Comparison of ENCODE assay signal across 8 cellular contexts in genomic region chr14:70907172-70907995, GRCh38. TPM values are rescaled to one million over a fixed set of nuclear protein-coding genes. Genes with fewer than 3 reads are reported as not detected.
DNase-seq lines count a peak whose midpoint lies in the region; ATAC-seq and TF ChIP-seq lines count a peak whose summit lies in the region.

Gene PCNX1, plus strand, starts transcription at chr14:70907459. Its CDS starts 392 bp downstream, at chr14:70907851.

- peak; percentile 84 for ATAC-seq in GM19467 (IDR thresholded peaks at IDR 0.05; ENCODE audit: unreplicated experiment)
- peak; percentile 82 for ATAC-seq in activated CD8-positive, alpha-beta memory T cell treated with anti-CD3 and anti-CD28 coated beads, Interleukin-2, amount 10 ng/mL, durations not matched to agents 7 days and 5 days

- H3K9me3 ChIP-seq in NT2/D1 (ENCODE audit: insufficient read depth, low read length) (no peaks in the 10 kb centered on the region), endodermal cell (ENCODE audit: control insufficient read depth, low read length) (no peaks in the 10 kb centered on the region), mesodermal cell (ENCODE audit: control insufficient read depth, low read length) (no peaks in the 10 kb centered on the region)

- H3K36me3 ChIP-seq in NT2/D1 (ENCODE audit: insufficient read depth, insufficient read length, low read length) (no peaks in the 10 kb centered on the region), endodermal cell (ENCODE audit: control insufficient read depth, insufficient read depth, low read length) (no peaks in the 10 kb centered on the region), mesodermal cell (ENCODE audit: control insufficient read depth, insufficient read depth, low read length) (peaks cover 7% of the 10 kb centered on the region)

- peak within 1 kb of the TSS; percentile 68 for H3K27ac ChIP-seq in endodermal cell (ENCODE audit: low read depth, low read length)
- peak within 1 kb of the TSS; percentile 80 for H3K27ac ChIP-seq in mesodermal cell (ENCODE audit: low read depth, low read length, severe bottlenecking)

- 0 to 1% methylated on average over 20 to 101 of the region's 101 CpGs for WGBS in endodermal cell (ENCODE audit: insufficient coverage in 1 of 2, insufficient read length in 1 of 2), 2 experiments
- 0% methylated on average over 56 to 80 of the region's 101 CpGs for WGBS in mesodermal cell (ENCODE audit: insufficient coverage in 2 of 2), 2 experiments

- TF ChIP-seq CTCF in endodermal cell (conservative IDR thresholded peaks at IDR 0.05) = peak; percentile 87

- CTCF ChIA-PET in activated CD8-positive, alpha-beta memory T cell treated with anti-CD3 and anti-CD28 coated beads, Interleukin-2, amount 10 ng/mL, durations not matched to agents 7 days and 5 days (lab: Charles Lee) = interaction anchor here (0.7 to 4.3 kb wide), 35 partner anchors 8 to 306 kb away, joined by 3 to 179 read pairs (median 7); partner anchors contain the start of gene MAP3K9

- DNase-seq in COLO668 (lab: John Stamatoyannopoulos, UW; ENCODE audit: unreplicated experiment) (peak; percentile 94), HS-27A (ENCODE audit: low read depth) (peak; percentile 35), NT2/D1 (ENCODE audit: low read depth, low spot score) (peak; percentile 73), endodermal cell (peak; percentile 96)
- DNase-seq in activated CD8-positive, alpha-beta memory T cell treated with anti-CD3 and anti-CD28 coated beads, Interleukin-2, amount 10 ng/mL, durations not matched to agents 7 days and 5 days = peak; percentile 93
- DNase-seq in stimulated activated CD8-positive, alpha-beta memory T cell treated with anti-CD3 and anti-CD28 coated beads, Interleukin-15, amount 100 ng/mL, for 4 hours (ENCODE audit: low read depth in 2 of 2) = peak; percentile 78 to 83

- H3K4me1 ChIP-seq in NT2/D1 (ENCODE audit: insufficient read depth, insufficient read length) (no peaks in the 10 kb centered on the region), endodermal cell (ENCODE audit: control insufficient read depth, insufficient read depth, low read length) (no peaks in the 10 kb centered on the region), mesodermal cell (ENCODE audit: control insufficient read depth, insufficient read depth, low read length, poor library complexity, severe bottlenecking) (no peaks in the 10 kb centered on the region)

- peaks cover 14% of the 10 kb centered on the region for H3K36me3 Mint-ChIP-seq in activated CD8-positive, alpha-beta memory T cell treated with anti-CD3 and anti-CD28 coated beads, Interleukin-2, amount 10 ng/mL, durations not matched to agents 7 days and 5 days
- peaks cover 1% of the 10 kb centered on the region for H3K36me3 Mint-ChIP-seq in endodermal cell (ENCODE audit: low read depth)

- no peaks in the 10 kb centered on the region for H3K27me3 ChIP-seq in NT2/D1 (ENCODE audit: insufficient read depth, insufficient read length)
- no peaks in the 10 kb centered on the region for H3K27me3 ChIP-seq in endodermal cell (ENCODE audit: control insufficient read depth, insufficient read depth, low read length, poor library complexity, severe bottlenecking)

- peak within 1 kb of the TSS; percentile 82 for H3K27ac Mint-ChIP-seq in activated CD8-positive, alpha-beta memory T cell treated with anti-CD3 and anti-CD28 coated beads, Interleukin-2, amount 10 ng/mL, durations not matched to agents 7 days and 5 days
- H3K27ac Mint-ChIP-seq in endodermal cell = peak within 1 kb of the TSS; percentile 76

- H3K4me3 ChIP-seq in NT2/D1 (ENCODE audit: insufficient read length, low read depth) (peak within 1 kb of the TSS; percentile 84), endodermal cell (ENCODE audit: low read length) (peak within 1 kb of the TSS; percentile 99), mesodermal cell (ENCODE audit: extremely low read depth, insufficient read depth, low read length, poor library complexity, severe bottlenecking) (peak within 1 kb of the TSS; percentile 96)

- peak within 1 kb of the TSS; percentile 92 for H3K4me3 Mint-ChIP-seq in activated CD8-positive, alpha-beta memory T cell treated with anti-CD3 and anti-CD28 coated beads, Interleukin-2, amount 10 ng/mL, durations not matched to agents 7 days and 5 days
- H3K4me3 Mint-ChIP-seq in endodermal cell = peak within 1 kb of the TSS; percentile 89

- peaks cover 54% of the 10 kb centered on the region for H3K4me1 Mint-ChIP-seq in activated CD8-positive, alpha-beta memory T cell treated with anti-CD3 and anti-CD28 coated beads, Interleukin-2, amount 10 ng/mL, durations not matched to agents 7 days and 5 days
- H3K4me1 Mint-ChIP-seq in endodermal cell = peaks cover 42% of the 10 kb centered on the region

- H3K27me3 Mint-ChIP-seq in activated CD8-positive, alpha-beta memory T cell treated with anti-CD3 and anti-CD28 coated beads, Interleukin-2, amount 10 ng/mL, durations not matched to agents 7 days and 5 days = no peaks in the 10 kb centered on the region
- H3K27me3 Mint-ChIP-seq in endodermal cell (ENCODE audit: insufficient read depth) = no peaks in the 10 kb centered on the region

- no peaks in the 10 kb centered on the region for H3K9me3 Mint-ChIP-seq in activated CD8-positive, alpha-beta memory T cell treated with anti-CD3 and anti-CD28 coated beads, Interleukin-2, amount 10 ng/mL, durations not matched to agents 7 days and 5 days (ENCODE audit: low read depth)
- peaks cover 1% of the 10 kb centered on the region for H3K9me3 Mint-ChIP-seq in endodermal cell

- H3K9ac ChIP-seq in NT2/D1 (ENCODE audit: insufficient read length, low read depth) (peak within 1 kb of the TSS; percentile 91), endodermal cell (ENCODE audit: extremely low read depth, low read length, poor library complexity, severe bottlenecking) (peak within 1 kb of the TSS; percentile 78)

RNA-seq across cellular contexts. Expression of gene PCNX1, which starts in this region (rescaled TPM):
- total RNA-seq in activated CD8-positive, alpha-beta memory T cell treated with anti-CD3 and anti-CD28 coated beads, Interleukin-2, amount 10 ng/mL, durations not matched to agents 7 days and 5 days = 10 to 100 TPM; 64.4 to 69.2 TPM
- total RNA-seq in endodermal cell = 10 to 100 TPM; 68.2 TPM
- 30.1 TPM for polyA plus RNA-seq in endodermal cell (2013, experiment 1 of 2)
- polyA plus RNA-seq in endodermal cell (2013, experiment 2 of 2) = 22.4 TPM
- 23.9 TPM for polyA plus RNA-seq in mesodermal cell (2013, experiment 1 of 2)
- polyA plus RNA-seq in mesodermal cell (2013, experiment 2 of 2) = 21.9 TPM

Comparison
In these comparisons a context has a peak if more than half of its experiments do, and no peak if none do; other contexts are left out.
1. Peak in every context shown above with its lines: DNase-seq, ATAC-seq, H3K4me3 ChIP-seq and H3K27ac ChIP-seq.
2. DNase-seq: peak in every context shown above with its lines; median percentile 96 in endodermal cell; 94 in COLO668; 93 in activated CD8-positive, alpha-beta memory T cell treated with anti-CD3 and anti-CD28 coated beads, Interleukin-2, amount 10 ng/mL, durations not matched to agents 7 days and 5 days; 80 in stimulated activated CD8-positive, alpha-beta memory T cell treated with anti-CD3 and anti-CD28 coated beads, Interleukin-15, amount 100 ng/mL, for 4 hours; 73 in NT2/D1; 35 in HS-27A.